8 cellular contexts compared by ENCODE assay signal in the genomic region with DNA sequence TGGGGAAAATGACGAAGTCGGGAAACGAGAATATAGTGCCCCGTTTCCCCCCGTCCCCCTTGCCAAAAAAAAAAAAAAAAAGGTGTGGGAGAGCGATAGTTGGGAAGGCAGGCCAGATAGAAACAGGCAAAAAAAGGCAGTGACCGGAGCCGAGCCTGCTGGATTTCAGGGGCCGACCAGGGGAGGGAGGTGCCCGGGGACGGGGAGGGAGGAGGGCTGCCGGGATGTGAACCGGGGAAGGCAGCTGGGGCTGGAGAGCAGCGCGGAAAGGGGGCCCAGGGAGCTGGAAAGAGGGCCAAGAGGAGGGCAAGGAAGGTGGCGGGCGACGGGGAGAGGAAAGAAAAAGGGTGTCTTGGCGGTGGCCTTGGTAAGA. TPM values are rescaled to one million over a fixed set of nuclear protein-coding genes. Genes with fewer than 3 reads are reported as not detected.
DNase-seq lines count a peak whose midpoint lies in the region; ATAC-seq and TF ChIP-seq lines count a peak whose summit lies in the region.

No MANE protein-coding gene starts in this region.

- H3K4me1 ChIP-seq in body of pancreas: peaks cover 12% of the 10 kb centered on the region
- peaks cover 0 to 10% (median 0%) of the 10 kb centered on the region in 4 donors for H3K4me1 ChIP-seq in right lobe of liver

- no peak overlapping the region for H3K27ac Mint-ChIP-seq in T-helper 1 cell treated with Interleukin-12 subunit alpha and Interleukin-12 subunit beta and Interleukin-4 antibody, amounts not matched to agents 30 μg/mL and 1 μg/mL, for 36 hours

- H3K27ac ChIP-seq in body of pancreas (no peak overlapping the region), right lobe of liver (no peak overlapping the region), temporal lobe (ENCODE audit: low read depth, low read length) (peak overlapping the region; percentile 48)

- no peaks in the 10 kb centered on the region for H3K36me3 Mint-ChIP-seq in T-helper 1 cell treated with Interleukin-12 subunit alpha and Interleukin-12 subunit beta and Interleukin-4 antibody, amounts not matched to agents 30 μg/mL and 1 μg/mL, for 36 hours (ENCODE audit: low read depth)

- TF ChIP-seq POLR2A in body of pancreas (IDR thresholded peaks at IDR 0.05): no peak
- no peak for TF ChIP-seq POLR2A in right lobe of liver (IDR thresholded peaks at IDR 0.05)

- H3K27me3 Mint-ChIP-seq in T-helper 1 cell treated with Interleukin-12 subunit alpha and Interleukin-12 subunit beta and Interleukin-4 antibody, amounts not matched to agents 30 μg/mL and 1 μg/mL, for 36 hours (ENCODE audit: low read depth): peaks cover 53% of the 10 kb centered on the region

- no peaks in the 10 kb centered on the region for H3K9me3 ChIP-seq in body of pancreas
- H3K9me3 ChIP-seq in right lobe of liver: no peaks in the 10 kb centered on the region
- H3K9me3 ChIP-seq in MG63: no peaks in the 10 kb centered on the region

- no peaks in the 10 kb centered on the region for H3K9me3 Mint-ChIP-seq in T-helper 1 cell treated with Interleukin-12 subunit alpha and Interleukin-12 subunit beta and Interleukin-4 antibody, amounts not matched to agents 30 μg/mL and 1 μg/mL, for 36 hours

- peak overlapping the region; percentile 56 for H3K4me3 Mint-ChIP-seq in T-helper 1 cell treated with Interleukin-12 subunit alpha and Interleukin-12 subunit beta and Interleukin-4 antibody, amounts not matched to agents 30 μg/mL and 1 μg/mL, for 36 hours

- intact Hi-C loops in body of pancreas (cut with DNase I): no loop called here
- intact Hi-C loops in right lobe of liver (cut with DNase I): no loop called here

- H3K4me1 Mint-ChIP-seq in T-helper 1 cell treated with Interleukin-12 subunit alpha and Interleukin-12 subunit beta and Interleukin-4 antibody, amounts not matched to agents 30 μg/mL and 1 μg/mL, for 36 hours (ENCODE audit: low read depth): peaks cover 5% of the 10 kb centered on the region

- DNase-seq in T-helper 1 cell (no peak), body of pancreas (peak; percentile 3 to 35 (median 20)), right lobe of liver (peak; percentile 36 to 60 (median 50)), NOMO-1 treated with DMSO at 0.1 percent for 48 hours (lab: John Stamatoyannopoulos, UW; ENCODE audit: unreplicated experiment) (no peak), MG63 (no peak)

- H3K36me3 ChIP-seq in body of pancreas (replicated peaks in 1 of 2; ENCODE audit: insufficient read depth in 1 of 2, low read depth in 2 of 2) (no peaks in the 10 kb centered on the region), right lobe of liver (no peaks in the 10 kb centered on the region), MG63 (no peaks in the 10 kb centered on the region)

- peak overlapping the region; percentile 41 to 50 for H3K4me3 ChIP-seq in body of pancreas
- H3K4me3 ChIP-seq in right lobe of liver: peak overlapping the region; percentile 28 to 48 (median 31)
- H3K4me3 ChIP-seq in MG63: no peak overlapping the region

- H3K27me3 ChIP-seq in body of pancreas (no peaks in the 10 kb centered on the region), right lobe of liver (peaks cover 0 to 6% of the 10 kb centered on the region in 2 donors), MG63 (peaks cover 30% of the 10 kb centered on the region)

- no peak for TF ChIP-seq CTCF in body of pancreas (IDR thresholded peaks at IDR 0.05)
- TF ChIP-seq CTCF in right lobe of liver (IDR thresholded peaks at IDR 0.05): no peak

- peak; percentile 41 for ATAC-seq in body of pancreas
- ATAC-seq in right lobe of liver: peak; percentile 21 to 49 (median 34)
- no peak for ATAC-seq in GM18867 (IDR thresholded peaks at IDR 0.05; ENCODE audit: unreplicated experiment)

- WGBS in body of pancreas, 2 donors: 0 to 1% methylated on average over 19 of the region's 19 CpGs
- WGBS in right lobe of liver (ENCODE audit: insufficient coverage, low coverage, low lambda C conversion rate, missing lambda C conversion rate): 1% methylated on average over 18 of the region's 19 CpGs

RNA-seq across cellular contexts. Expression of gene LRRN1, which starts 0.8 kb away (rescaled TPM):
- total RNA-seq in body of pancreas: 1 to 10 TPM; 1.6 to 7.5 TPM
- under 1 TPM; 0.12 to 0.51 (median 0.14) TPM for total RNA-seq in right lobe of liver
- 29.7 TPM for total RNA-seq in temporal lobe
- total RNA-seq in MG63 (2014; rRNA removed; shearing (Covaris generic); ENCODE audit: low replicate concordance): not detected in 2 replicates

Comparison
In these comparisons a context has a peak if more than half of its experiments do, and no peak if none do; other contexts are left out.
1. DNase-seq: peak in body of pancreas (4 of 4) and right lobe of liver (3 of 3); none in T-helper 1 cell (0 of 5), NOMO-1 treated with DMSO at 0.1 percent for 48 hours (single experiment) and MG63 (single experiment).